ENCODE assay signal across 13 cellular contexts in genomic region chr13:110233682-110234280, GRCh38.
DNase-seq lines count a peak whose midpoint lies in the region; ATAC-seq and TF ChIP-seq lines count a peak whose summit lies in the region.
"Had no signal": no experiment of that assay in that cellular context is flagged by ENCODE, and none has a peak within 500 bp of the region (broad histone marks: within the 10 kb centered on the region; RNA-seq: fewer than 3 reads in every experiment).

No MANE protein-coding gene starts in this region.

- 45 to 60% methylated on average over 5 to 7 of the region's 8 CpGs for WGBS in gastroesophageal sphincter (ENCODE audit: low coverage in 1 of 2), 2 donors

- intact Hi-C loops in breast epithelium (cut with DNase I; ENCODE audit: low total_unique reads) = no loop called here
- intact Hi-C loops in MCF 10A (cut with micrococcal nuclease) = no loop called here
- intact Hi-C loops in uterus (cut with DNase I; ENCODE audit: low total_unique reads) = no loop called here

- H3K9me3 ChIP-seq in breast epithelium (no peaks in the 10 kb centered on the region), gastroesophageal sphincter (no peaks in the 10 kb centered on the region), uterus (no peaks in the 10 kb centered on the region)
- H3K9me3 ChIP-seq: HAP-1 had no signal

- no peaks in the 10 kb centered on the region for H3K4me1 ChIP-seq in breast epithelium
- peaks cover 25 to 83% (median 40%) of the 10 kb centered on the region in 3 donors for H3K4me1 ChIP-seq in gastroesophageal sphincter
- peaks cover 0 to 18% of the 10 kb centered on the region in 2 donors for H3K4me1 ChIP-seq in uterus
- H3K4me1 ChIP-seq: HAP-1 had no signal

- H3K36me3 Mint-ChIP-seq in MCF 10A (ENCODE audit: insufficient read depth, unreplicated experiment) = no peaks in the 10 kb centered on the region
- H3K36me3 Mint-ChIP-seq in osteocyte (ENCODE audit: unreplicated experiment) = peaks cover 35% of the 10 kb centered on the region
- H3K36me3 Mint-ChIP-seq: CD8-positive, alpha-beta memory T cell; naive thymus-derived CD4-positive, alpha-beta T cell had no signal

- CTCF ChIA-PET in MCF 10A (lab: Yijun Ruan, JAX) = interaction anchor here (2.2 to 3.8 kb wide), 2 partner anchors 12 to 211 kb away, joined by 7 to 14 read pairs; no protein-coding TSS in a partner anchor

- no TSS peak for BruUV-seq in MCF 10A (replicated peaks; lab: Mats Ljungman, UMichigan)

- H3K27me3 Mint-ChIP-seq in MCF 10A (ENCODE audit: insufficient read depth, unreplicated experiment) = no peaks in the 10 kb centered on the region
- H3K27me3 Mint-ChIP-seq in osteocyte (ENCODE audit: unreplicated experiment) = no peaks in the 10 kb centered on the region

- H3K9me3 Mint-ChIP-seq in MCF 10A (ENCODE audit: unreplicated experiment) (no peaks in the 10 kb centered on the region), osteocyte (ENCODE audit: unreplicated experiment) (no peaks in the 10 kb centered on the region)
- H3K9me3 Mint-ChIP-seq: activated T-helper 1 cell treated with anti-CD3 and anti-CD28 coated beads, Interleukin-12 subunit alpha, Interleukin-12 subunit beta, Interleukin-2, Interleukin-4 antibody, amounts not matched to agents 30 ng/mL and 10 ng/mL and 1 ng/mL, durations not matched to agents 14 hours and 24 hours and 36 hours had no signal

- H3K27ac ChIP-seq in breast epithelium (peak overlapping the region; percentile 68 to 81), gastroesophageal sphincter (peak overlapping the region; percentile 52 to 99 (median 63)), uterus (peak overlapping the region; percentile 57 to 80)

- POLR2A ChIA-PET in MCF 10A (lab: Yijun Ruan, JAX) = interaction anchor here (0.6 kb wide), 1 partner anchor 985 kb away, joined by 3 read pairs; no protein-coding TSS in a partner anchor

- H3K4me3 Mint-ChIP-seq in MCF 10A (ENCODE audit: unreplicated experiment) (no peak overlapping the region), osteocyte (ENCODE audit: unreplicated experiment) (no peak overlapping the region)
- H3K4me3 Mint-ChIP-seq: activated T-helper 1 cell treated with anti-CD3 and anti-CD28 coated beads, Interleukin-12 subunit alpha, Interleukin-12 subunit beta, Interleukin-2, Interleukin-4 antibody, amounts not matched to agents 30 ng/mL and 10 ng/mL and 1 ng/mL, durations not matched to agents 14 hours and 24 hours and 36 hours; CD8-positive, alpha-beta memory T cell; naive thymus-derived CD4-positive, alpha-beta T cell had no signal

- H3K4me3 ChIP-seq in breast epithelium (peak overlapping the region; percentile 10 to 52 (median 25)), gastroesophageal sphincter (peak overlapping the region in 1 of 2 donors; percentile 13), uterus (no peak overlapping the region)
- H3K4me3 ChIP-seq: HAP-1 had no signal

- no peaks in the 10 kb centered on the region for H3K27me3 ChIP-seq in breast epithelium
- H3K27me3 ChIP-seq in gastroesophageal sphincter = no peaks in the 10 kb centered on the region
- no peaks in the 10 kb centered on the region for H3K27me3 ChIP-seq in uterus

- DNase-seq in breast epithelium (ENCODE audit: low spot score in 2 of 2) (no peak), MCF 10A (ENCODE audit: unreplicated experiment) (no peak), osteocyte (ENCODE audit: extremely low spot score, unreplicated experiment) (peak; percentile 30), uterus (no peak)
- DNase-seq: CD8-positive, alpha-beta memory T cell; GF-D8; naive thymus-derived CD4-positive, alpha-beta T cell had no signal

- peaks cover 14% of the 10 kb centered on the region for H3K4me1 Mint-ChIP-seq in MCF 10A (ENCODE audit: insufficient read depth, unreplicated experiment)
- peaks cover 69% of the 10 kb centered on the region for H3K4me1 Mint-ChIP-seq in osteocyte (ENCODE audit: unreplicated experiment)
- H3K4me1 Mint-ChIP-seq: CD8-positive, alpha-beta memory T cell; naive thymus-derived CD4-positive, alpha-beta T cell had no signal

- TF ChIP-seq EP300 in gastroesophageal sphincter (IDR thresholded peaks at IDR 0.05) = no peak

- H3K36me3 ChIP-seq in breast epithelium (no peaks in the 10 kb centered on the region), gastroesophageal sphincter (peaks cover 0 to 15% of the 10 kb centered on the region in 2 donors), uterus (no peaks in the 10 kb centered on the region)
- H3K36me3 ChIP-seq: HAP-1 had no signal

- no peak overlapping the region for H3K27ac Mint-ChIP-seq in MCF 10A (ENCODE audit: low read depth, unreplicated experiment)
- peak overlapping the region; percentile 74 for H3K27ac Mint-ChIP-seq in osteocyte (ENCODE audit: unreplicated experiment)
- H3K27ac Mint-ChIP-seq: activated T-helper 1 cell treated with anti-CD3 and anti-CD28 coated beads, Interleukin-12 subunit alpha, Interleukin-12 subunit beta, Interleukin-2, Interleukin-4 antibody, amounts not matched to agents 30 ng/mL and 10 ng/mL and 1 ng/mL, durations not matched to agents 14 hours and 24 hours and 36 hours; CD8-positive, alpha-beta memory T cell; naive thymus-derived CD4-positive, alpha-beta T cell had no signal

- TF ChIP-seq CTCF in breast epithelium (IDR thresholded peaks at IDR 0.05) (no peak), MCF 10A (IDR thresholded peaks at IDR 0.05; ENCODE audit: unreplicated experiment) (no peak), gastroesophageal sphincter (IDR thresholded peaks at IDR 0.05) (no peak), osteocyte (IDR thresholded peaks at IDR 0.05) (no peak), uterus (IDR thresholded peaks at IDR 0.05) (no peak)

- ATAC-seq in gastroesophageal sphincter (no peak), GM19452 (IDR thresholded peaks at IDR 0.05; ENCODE audit: unreplicated experiment) (no peak), HG03520 (IDR thresholded peaks at IDR 0.05; ENCODE audit: unreplicated experiment) (no peak), HG03025 (IDR thresholded peaks at IDR 0.05; ENCODE audit: low FRiP score, unreplicated experiment) (no peak)
- ATAC-seq: naive thymus-derived CD4-positive, alpha-beta T cell had no signal

- TF ChIP-seq POLR2A in breast epithelium (IDR thresholded peaks at IDR 0.05) (no peak), gastroesophageal sphincter (IDR thresholded peaks at IDR 0.05) (no peak), uterus (IDR thresholded peaks at IDR 0.05) (no peak)

Comparison
In these comparisons a context has a peak if more than half of its experiments do, and no peak if none do; other contexts are left out.
1. H3K4me3 ChIP-seq: peak in breast epithelium (3 of 3); none in uterus (0 of 2).
2. Peak in every context shown above with its lines, with median percentiles within 50 percentile points of each other: H3K27ac ChIP-seq.